ENCODE assay signal across 15 cellular contexts in the genomic region with DNA sequence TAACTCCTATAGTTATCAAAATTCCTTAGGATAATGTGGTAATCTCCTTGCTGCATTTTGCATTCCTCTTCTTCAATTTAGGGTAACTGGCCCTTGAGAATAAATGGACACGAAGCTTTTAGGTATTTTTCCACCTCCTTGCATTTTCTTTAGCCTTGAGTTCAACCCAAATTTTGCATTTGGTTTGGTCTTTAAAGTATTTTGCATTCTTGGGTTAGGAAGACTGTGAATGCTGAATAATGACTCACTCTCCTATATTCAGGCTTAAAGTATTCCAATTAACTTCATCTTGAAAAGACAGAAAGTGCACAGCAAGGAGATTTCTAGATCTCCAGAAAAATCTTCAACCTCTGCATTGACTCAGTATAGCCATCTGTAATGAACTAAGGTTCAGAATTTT. TPM values are rescaled to one million over a fixed set of nuclear protein-coding genes. Genes with fewer than 3 reads are reported as not detected.
DNase-seq lines count a peak whose midpoint lies in the region; ATAC-seq and TF ChIP-seq lines count a peak whose summit lies in the region.
"Had no signal": no experiment of that assay in that cellular context is flagged by ENCODE, and none has a peak within 500 bp of the region (broad histone marks: within the 10 kb centered on the region; RNA-seq: fewer than 3 reads in every experiment).

No MANE protein-coding gene starts in this region.

- H3K27ac Mint-ChIP-seq in activated naive CD8-positive, alpha-beta T cell treated with anti-CD3 and anti-CD28 coated beads for 36 hours: no peak overlapping the region

- H3K4me3 Mint-ChIP-seq in activated naive CD8-positive, alpha-beta T cell treated with anti-CD3 and anti-CD28 coated beads for 36 hours: no peak overlapping the region

- peak; percentile 0 for DNase-seq in AG09319 (ENCODE audit: extremely low read depth, low read depth)
- DNase-seq in HCEC 1CT: peak; percentile 8
- peak; percentile 22 for DNase-seq in amniotic stem cell (lab: John Stamatoyannopoulos, UW)
- peak; percentile 22 for DNase-seq in iris pigment epithelial cell (ENCODE audit: low read depth)
- no peak for DNase-seq in activated naive CD8-positive, alpha-beta T cell treated with anti-CD3 and anti-CD28 coated beads for 36 hours
- no peak for DNase-seq in suprapubic skin (ENCODE audit: low spot score in 2 of 2)
- DNase-seq: BE2C, H7, NCI-H1048, Peyer's patch, SHP77 had no signal

- 50 to 60% methylated on average over 1 of the region's 1 CpG for WGBS in gastroesophageal sphincter (ENCODE audit: low coverage in 1 of 2), 2 donors
- WGBS in suprapubic skin: 76% methylated on average over 1 of the region's 1 CpG

- no peaks in the 10 kb centered on the region for H3K9me3 Mint-ChIP-seq in activated naive CD8-positive, alpha-beta T cell treated with anti-CD3 and anti-CD28 coated beads for 36 hours

- no peaks in the 10 kb centered on the region for H3K36me3 Mint-ChIP-seq in activated naive CD8-positive, alpha-beta T cell treated with anti-CD3 and anti-CD28 coated beads for 36 hours

- H3K9me3 ChIP-seq in gastroesophageal sphincter (no peaks in the 10 kb centered on the region), suprapubic skin (no peaks in the 10 kb centered on the region)
- H3K9me3 ChIP-seq: A549, BE2C, Peyer's patch had no signal

- H3K27ac ChIP-seq in gastroesophageal sphincter: no peak overlapping the region
- no peak overlapping the region for H3K27ac ChIP-seq in suprapubic skin
- H3K27ac ChIP-seq: A549, Peyer's patch had no signal

- ATAC-seq in gastroesophageal sphincter: no peak
- ATAC-seq in HG02885 (IDR thresholded peaks at IDR 0.05; ENCODE audit: poor library complexity, unreplicated experiment): no peak
- ATAC-seq: A549 had no signal

- H3K27me3 Mint-ChIP-seq in activated naive CD8-positive, alpha-beta T cell treated with anti-CD3 and anti-CD28 coated beads for 36 hours: no peaks in the 10 kb centered on the region

- TF ChIP-seq CTCF in AG09319 (IDR thresholded peaks at IDR 0.05; ENCODE audit: low read depth, low read length): no peak
- TF ChIP-seq CTCF in gastroesophageal sphincter (IDR thresholded peaks at IDR 0.05): no peak
- no peak for TF ChIP-seq CTCF in suprapubic skin (IDR thresholded peaks at IDR 0.05)

- H3K36me3 ChIP-seq in gastroesophageal sphincter: no peaks in the 10 kb centered on the region
- H3K36me3 ChIP-seq in suprapubic skin: no peaks in the 10 kb centered on the region
- H3K36me3 ChIP-seq: BE2C, Peyer's patch had no signal

- no peaks in the 10 kb centered on the region for H3K27me3 ChIP-seq in gastroesophageal sphincter
- H3K27me3 ChIP-seq in suprapubic skin: no peaks in the 10 kb centered on the region
- H3K27me3 ChIP-seq: BE2C, Peyer's patch had no signal

- TF ChIP-seq POLR2A in gastroesophageal sphincter (IDR thresholded peaks at IDR 0.05): no peak
- no peak for TF ChIP-seq POLR2A in suprapubic skin (IDR thresholded peaks at IDR 0.05)

- TF ChIP-seq EP300 in gastroesophageal sphincter (IDR thresholded peaks at IDR 0.05) (no peak), suprapubic skin (IDR thresholded peaks at IDR 0.05) (no peak)

- H3K4me1 ChIP-seq in gastroesophageal sphincter (no peaks in the 10 kb centered on the region), suprapubic skin (no peaks in the 10 kb centered on the region)
- H3K4me1 ChIP-seq: A549, BE2C, Peyer's patch had no signal

- no peaks in the 10 kb centered on the region for H3K4me1 Mint-ChIP-seq in activated naive CD8-positive, alpha-beta T cell treated with anti-CD3 and anti-CD28 coated beads for 36 hours

- H3K4me3 ChIP-seq in gastroesophageal sphincter (no peak overlapping the region), suprapubic skin (no peak overlapping the region)
- H3K4me3 ChIP-seq: A549, Peyer's patch had no signal

RNA-seq across cellular contexts. Expression of a gene that starts 47.3 kb away (rescaled TPM):
- total RNA-seq in activated naive CD8-positive, alpha-beta T cell treated with anti-CD3 and anti-CD28 coated beads for 36 hours: not detected
- total RNA-seq in gastroesophageal sphincter (10 to 100 TPM in 1 of 4 donors, 1 to 10 TPM in 2, under 1 TPM in 1; 0.85 to 40.1 (median 5.6) TPM), suprapubic skin (1 to 10 TPM in 2 of 4 donors, under 1 TPM in 1, not detected in 1; 0.79 to 1.4 (median 1.1) TPM)
- total RNA-seq: HT1080 had no signal

Comparison
In these comparisons a context has a peak if more than half of its experiments do, and no peak if none do; other contexts are left out.
1. DNase-seq: peak in AG09319 (single experiment), HCEC 1CT (single experiment), amniotic stem cell (single experiment) and iris pigment epithelial cell (single experiment); none in activated naive CD8-positive, alpha-beta T cell treated with anti-CD3 and anti-CD28 coated beads for 36 hours (single experiment) and suprapubic skin (0 of 2).